Comparison of ENCODE assay signal across 26 cellular contexts in genomic region chr1:54667797-54668196, GRCh38. TPM values are rescaled to one million over a fixed set of nuclear protein-coding genes. Genes with fewer than 3 reads are reported as not detected.
DNase-seq lines count a peak whose midpoint lies in the region; ATAC-seq, FAIRE-seq and TF ChIP-seq lines count a peak whose summit lies in the region.
"Had no signal": no experiment of that assay in that cellular context is flagged by ENCODE, and none has a peak within 500 bp of the region (broad histone marks: within the 10 kb centered on the region; RNA-seq: fewer than 3 reads in every experiment).

No MANE protein-coding gene starts in this region.

- H3K4me1 Mint-ChIP-seq in GM23338, result peaks cover 7% of the 10 kb centered on the region; the same call in 2 of the 3 replicates
- H3K4me1 Mint-ChIP-seq in natural killer cell treated with Interleukin-12 subunit alpha and Interleukin-12 subunit beta and Interleukin-15 and Interleukin-18, amount 100 ng/mL, for 72 hours (ENCODE audit: low read depth in 2 of 2), result peaks cover 8 to 10% of the 10 kb centered on the region in 2 donors
- H3K4me1 Mint-ChIP-seq: CD14-positive monocyte had no signal

- H4K20me1 ChIP-seq in HepG2 (ENCODE audit: insufficient read depth, low read length) (no peaks in the 10 kb centered on the region), GM23338 (replicated peaks; ENCODE audit: insufficient read depth) (no peaks in the 10 kb centered on the region)
- H4K20me1 ChIP-seq: BLaER1 had no signal

- no peaks in the 10 kb centered on the region for H3F3A ChIP-seq in GM23338 (replicated peaks; ENCODE audit: low read depth)

- no peaks in the 10 kb centered on the region for H3K36me3 Mint-ChIP-seq in GM23338 (ENCODE audit: low read depth)
- no peaks in the 10 kb centered on the region for H3K36me3 Mint-ChIP-seq in natural killer cell treated with Interleukin-12 subunit alpha and Interleukin-12 subunit beta and Interleukin-15 and Interleukin-18, amount 100 ng/mL, for 72 hours
- H3K36me3 Mint-ChIP-seq: CD4-positive, alpha-beta memory T cell; CD4-positive, CD25-positive, alpha-beta regulatory T cell; CD8-positive, alpha-beta memory T cell had no signal

- intact Hi-C loops in HepG2 (cut with micrococcal nuclease; ENCODE audit: unreplicated experiment), result no loop called here
- intact Hi-C loops in right lobe of liver (cut with DNase I), result no loop called here

- TF ChIP-seq RAD21 in HepG2 (CRISPR knock-in tag; IDR thresholded peaks at IDR 0.05), result no peak

- H3K9ac ChIP-seq in HepG2 (ENCODE audit: insufficient read depth, low read depth, low read length), result no peak overlapping the region
- H3K9ac ChIP-seq: BLaER1 had no signal

- 33% methylated on average over 2 of the region's 2 CpGs for WGBS in HepG2 (ENCODE audit: low lambda C conversion rate)
- 83% methylated on average over 2 of the region's 2 CpGs for WGBS in right lobe of liver (ENCODE audit: insufficient coverage, low coverage, low lambda C conversion rate, missing lambda C conversion rate)

- BruUV-seq in HepG2 (replicated peaks; lab: Mats Ljungman, UMichigan), result no TSS peak

- H3K27me3 Mint-ChIP-seq in GM23338 (ENCODE audit: insufficient read depth, low read depth, poor library complexity), result peaks cover 5% of the 10 kb centered on the region
- H3K27me3 Mint-ChIP-seq in natural killer cell treated with Interleukin-12 subunit alpha and Interleukin-12 subunit beta and Interleukin-15 and Interleukin-18, amount 100 ng/mL, for 72 hours, result no peaks in the 10 kb centered on the region

- no peaks in the 10 kb centered on the region for H3K79me2 ChIP-seq in HepG2 (ENCODE audit: insufficient read depth, low read length)
- H3K79me2 ChIP-seq in GM23338 (replicated peaks; ENCODE audit: insufficient read depth), result no peaks in the 10 kb centered on the region

- TF ChIP-seq POLR2A in HepG2 (IDR thresholded peaks at IDR 0.05; ENCODE audit: insufficient read depth in 1 of 2, low read depth in 2 of 2, low read length in 2 of 2) (no peak), right lobe of liver (IDR thresholded peaks at IDR 0.05) (no peak)

- H3K36me3 ChIP-seq in HepG2 (replicated peaks in 1 of 2; ENCODE audit: control insufficient read depth in 1 of 2, insufficient read depth in 2 of 2, low read length in 2 of 2) (no peaks in the 10 kb centered on the region), right lobe of liver (no peaks in the 10 kb centered on the region), GM23338 (ENCODE audit: insufficient read depth) (no peaks in the 10 kb centered on the region)
- H3K36me3 ChIP-seq: BE2C, BLaER1 had no signal

- TF ChIP-seq CTCF in HepG2 (CRISPR knock-in tag; IDR thresholded peaks at IDR 0.05) (no peak), right lobe of liver (IDR thresholded peaks at IDR 0.05) (no peak), GM23338 (conservative IDR thresholded peaks at IDR 0.05; ENCODE audit: low read depth in 2 of 2) (no peak)

- CTCF ChIA-PET in HepG2 (lab: Yijun Ruan, JAX; ENCODE audit: low intra/inter-chr PET ratio, low total read pairs), result no interaction called here

- H3K4me2 ChIP-seq in HepG2 (ENCODE audit: low read depth, low read length) (no peak overlapping the region), GM23338 (no peak overlapping the region)
- H3K4me2 ChIP-seq: A549, BLaER1 had no signal

- FAIRE-seq in HepG2 (lab: Jason Lieb, UNC), result no peak
- FAIRE-seq: A549, G401.6, GM12892, GM18507 had no signal

- H3K9me3 ChIP-seq in HepG2 (ENCODE audit: low read length) (peaks cover 4% of the 10 kb centered on the region; the same call in 1 of the 2 replicates), right lobe of liver (no peaks in the 10 kb centered on the region)
- H3K9me3 ChIP-seq: A549, BE2C, BLaER1 had no signal

- no peak overlapping the region for H3K4me3 Mint-ChIP-seq in GM23338
- no peak overlapping the region for H3K4me3 Mint-ChIP-seq in natural killer cell treated with Interleukin-12 subunit alpha and Interleukin-12 subunit beta and Interleukin-15 and Interleukin-18, amount 100 ng/mL, for 72 hours
- H3K4me3 Mint-ChIP-seq: CD14-positive monocyte; CD4-positive, alpha-beta memory T cell; CD4-positive, CD25-positive, alpha-beta regulatory T cell; CD8-positive, alpha-beta memory T cell had no signal

- no peak for ATAC-seq in HepG2
- ATAC-seq in right lobe of liver, result no peak
- ATAC-seq in GM23338, result no peak
- ATAC-seq in natural killer cell treated with Interleukin-12 subunit alpha and Interleukin-12 subunit beta and Interleukin-15 and Interleukin-18, amount 100 ng/mL, for 72 hours, result no peak
- ATAC-seq: A549, GM12878 had no signal

- POLR2A ChIA-PET in HepG2 (lab: Yijun Ruan, JAX), result no interaction called here

- peaks cover 3% of the 10 kb centered on the region; the same call in 2 of the 3 replicates for H3K9me3 Mint-ChIP-seq in GM23338
- no peaks in the 10 kb centered on the region for H3K9me3 Mint-ChIP-seq in natural killer cell treated with Interleukin-12 subunit alpha and Interleukin-12 subunit beta and Interleukin-15 and Interleukin-18, amount 100 ng/mL, for 72 hours
- H3K9me3 Mint-ChIP-seq: CD4-positive, CD25-positive, alpha-beta regulatory T cell; CD8-positive, alpha-beta memory T cell had no signal

- no peak for TF ChIP-seq EP300 in HepG2 (IDR thresholded peaks at IDR 0.05; ENCODE audit: low read depth in 2 of 2, low read length in 2 of 2)
- TF ChIP-seq EP300 in HepG2 (CRISPR knock-in tag; IDR thresholded peaks at IDR 0.05; ENCODE audit: borderline replicate concordance), result no peak

- H3K4me3 ChIP-seq in HepG2 (replicated peaks in 1 of 3; ENCODE audit: insufficient read depth in 1 of 3, low read depth in 2 of 3, low read length in 3 of 3), result no peak overlapping the region
- H3K4me3 ChIP-seq in right lobe of liver, result no peak overlapping the region
- H3K4me3 ChIP-seq in GM23338, result no peak overlapping the region
- H3K4me3 ChIP-seq: A549, BLaER1, GM12878 had no signal

- in situ Hi-C loops in HepG2 (cut with HindIII; ENCODE audit: extremely low pct_ligation_motif_present, low pct_unique_long_range_greater_than_20kb), result no loop called here

- H3K9me2 ChIP-seq in GM23338 (ENCODE audit: insufficient read depth), result no peaks in the 10 kb centered on the region

- no peak overlapping the region for H3K27ac Mint-ChIP-seq in GM23338
- no peak overlapping the region for H3K27ac Mint-ChIP-seq in natural killer cell treated with Interleukin-12 subunit alpha and Interleukin-12 subunit beta and Interleukin-15 and Interleukin-18, amount 100 ng/mL, for 72 hours
- H3K27ac Mint-ChIP-seq: CD14-positive monocyte; CD4-positive, alpha-beta memory T cell; CD8-positive, alpha-beta memory T cell had no signal

- H2AFZ ChIP-seq in HepG2 (ENCODE audit: low read length) (no peak overlapping the region), GM23338 (no peak overlapping the region)

- H3K27ac ChIP-seq in HepG2 (ENCODE audit: extremely low read length, insufficient read depth, low read length) (no peak overlapping the region), right lobe of liver (no peak overlapping the region), GM23338 (ENCODE audit: low read depth) (no peak overlapping the region)
- H3K27ac ChIP-seq: 22Rv1, A549, BLaER1 had no signal

- DNase-seq in HepG2 (ENCODE audit: low spot score), result no peak
- DNase-seq in right lobe of liver, result no peak
- no peak for DNase-seq in GM23338 (ENCODE audit: low spot score)
- DNase-seq in natural killer cell treated with Interleukin-12 subunit alpha and Interleukin-12 subunit beta and Interleukin-15 and Interleukin-18, amount 100 ng/mL, for 72 hours (ENCODE audit: low spot score), result no peak
- no peak for DNase-seq in GDM1 (lab: John Stamatoyannopoulos, UW)
- DNase-seq: BE2C; C1 segment of cervical spinal cord; CD4-positive, alpha-beta memory T cell; CD4-positive, CD25-positive, alpha-beta regulatory T cell; CD8-positive, alpha-beta memory T cell; COR-L47; DMS 273 treated with DMSO at 0.1 percent for 48 hours; DMS153; DMS53; DMS79; DND-41 had no signal

- H3K4me1 ChIP-seq in HepG2 (ENCODE audit: insufficient read depth, low read length) (no peaks in the 10 kb centered on the region), right lobe of liver (no peaks in the 10 kb centered on the region), GM23338 (ENCODE audit: insufficient read depth) (no peaks in the 10 kb centered on the region)
- H3K4me1 ChIP-seq: A549, BE2C, BLaER1 had no signal

- H3K27me3 ChIP-seq in HepG2 (ENCODE audit: control insufficient read depth in 1 of 2, insufficient read depth in 2 of 2, low read length in 2 of 2) (no peaks in the 10 kb centered on the region; a peak in 2 of 5 replicates), right lobe of liver (no peaks in the 10 kb centered on the region), GM23338 (ENCODE audit: insufficient read depth) (no peaks in the 10 kb centered on the region)
- H3K27me3 ChIP-seq: BE2C, BLaER1 had no signal

RNA-seq across cellular contexts. Expression of gene MROH7, which starts 26.2 kb away (rescaled TPM):
- total RNA-seq in HepG2 (2016; rRNA removed; fragmentation: Illumina TruSeq; extraction: Trizol) (0.09 TPM in 1 of 2 replicates, not detected in the other), right lobe of liver (1 to 10 TPM in 3 of 6 experiments, under 1 TPM in 3; 0.37 to 3.1 (median 1.2) TPM)
- total RNA-seq in HepG2 (2016; cell fraction: cytosol; rRNA removed; fragmentation: Illumina TruSeq; extraction: Trizol; ENCODE audit: low read depth), result not detected in 2 replicates
- not detected in 2 replicates for total RNA-seq in HepG2 (2016; cell fraction: insoluble cytoplasmic fraction; rRNA removed; fragmentation: Illumina TruSeq; extraction: Trizol)
- not detected in 2 replicates for total RNA-seq in HepG2 (2016; cell fraction: membrane; rRNA removed; fragmentation: Illumina TruSeq; extraction: Trizol)
- not detected in 2 replicates for total RNA-seq in HepG2 (2016; cell fraction: nucleus; rRNA removed; fragmentation: Illumina TruSeq; extraction: Trizol)
- polyA plus RNA-seq in HepG2 (2011; rRNA removed) (0.08 and 0.09 TPM in 2 replicates), GM23338 (2016; fragmentation: Nextera tagmentation; extraction: Ambion mirVana) (not detected in 2 replicates)
- not detected in 2 replicates for polyA plus RNA-seq in HepG2 (2011; cell fraction: cytosol; rRNA removed)
- 0.27 and 0.29 TPM in 2 replicates for polyA plus RNA-seq in HepG2 (2011; cell fraction: nucleus; rRNA removed)
- 0.05 and 0.12 TPM in 2 replicates for polyA plus RNA-seq in HepG2 (2012)
- not detected in 2 replicates for polyA plus RNA-seq in HepG2 (2016; cell fraction: cytosol; fragmentation: Illumina TruSeq; extraction: Trizol; ENCODE audit: low read depth)
- not detected in 2 replicates for polyA plus RNA-seq in HepG2 (2016; cell fraction: insoluble cytoplasmic fraction; fragmentation: Illumina TruSeq; extraction: Trizol; ENCODE audit: low read depth)
- not detected in 2 replicates for polyA plus RNA-seq in HepG2 (2016; cell fraction: membrane; fragmentation: Illumina TruSeq; extraction: Trizol; ENCODE audit: low read depth)
- not detected in 2 replicates for polyA plus RNA-seq in HepG2 (2016; cell fraction: nucleus; fragmentation: Illumina TruSeq; extraction: Trizol; ENCODE audit: insufficient read depth, low read depth)
- polyA minus RNA-seq in HepG2 (2011; rRNA and poly(A)+ RNA removed; ENCODE audit: low replicate concordance), result 0.16 and 1.7 TPM in 2 replicates
- polyA minus RNA-seq in HepG2 (2011; cell fraction: cytosol; rRNA and poly(A)+ RNA removed), result not detected in 2 replicates
- polyA minus RNA-seq in HepG2 (2011; cell fraction: nucleus; rRNA and poly(A)+ RNA removed), result 0.37 TPM in 1 of 2 replicates, not detected in the other
- 0.17 TPM in 1 of 2 replicates, not detected in the other for total RNA-seq in GM23338 (2014; rRNA removed; shearing (Covaris generic))
- total RNA-seq in natural killer cell treated with Interleukin-12 subunit alpha and Interleukin-12 subunit beta and Interleukin-15 and Interleukin-18, amount 100 ng/mL, for 72 hours, result under 1 TPM in 1 of 2 donors, not detected in 1; 0.84 TPM
- total RNA-seq: A172; CD4-positive, CD25-positive, alpha-beta regulatory T cell; CD8-positive, alpha-beta memory T cell; Daoy had no signal
- polyA plus RNA-seq: A549; CD14-positive monocyte; CD4-positive, alpha-beta memory T cell; CD4-positive, CD25-positive, alpha-beta regulatory T cell; CD8-positive, alpha-beta memory T cell; GM12878 had no signal

RNA-seq across cellular contexts. Expression of gene FAM151A, which starts 44.5 kb away (rescaled TPM):
- total RNA-seq in HepG2 (2016; rRNA removed; fragmentation: Illumina TruSeq; extraction: Trizol), result 1.5 and 3.6 TPM in 2 replicates
- 0.40 and 0.79 TPM in 2 replicates for total RNA-seq in HepG2 (2016; cell fraction: cytosol; rRNA removed; fragmentation: Illumina TruSeq; extraction: Trizol; ENCODE audit: low read depth)
- total RNA-seq in HepG2 (2016; cell fraction: insoluble cytoplasmic fraction; rRNA removed; fragmentation: Illumina TruSeq; extraction: Trizol), result 1.3 and 4.4 TPM in 2 replicates
- total RNA-seq in HepG2 (2016; cell fraction: membrane; rRNA removed; fragmentation: Illumina TruSeq; extraction: Trizol), result 0.77 and 1.3 TPM in 2 replicates
- total RNA-seq in HepG2 (2016; cell fraction: nucleus; rRNA removed; fragmentation: Illumina TruSeq; extraction: Trizol), result 2.6 and 3.0 TPM in 2 replicates
- polyA plus RNA-seq in HepG2 (2011; rRNA removed), result 0.25 and 0.29 TPM in 2 replicates
- 0.09 and 0.28 TPM in 2 replicates for polyA plus RNA-seq in HepG2 (2011; cell fraction: cytosol; rRNA removed)
- 0.21 and 0.26 TPM in 2 replicates for polyA plus RNA-seq in HepG2 (2011; cell fraction: nucleus; rRNA removed)
- polyA plus RNA-seq in HepG2 (2012), result 0.08 and 0.19 TPM in 2 replicates
- polyA plus RNA-seq in HepG2 (2016; cell fraction: cytosol; fragmentation: Illumina TruSeq; extraction: Trizol; ENCODE audit: low read depth), result 0.55 and 0.68 TPM in 2 replicates
- 0.85 and 1.2 TPM in 2 replicates for polyA plus RNA-seq in HepG2 (2016; cell fraction: insoluble cytoplasmic fraction; fragmentation: Illumina TruSeq; extraction: Trizol; ENCODE audit: low read depth)
- 0.62 and 0.73 TPM in 2 replicates for polyA plus RNA-seq in HepG2 (2016; cell fraction: membrane; fragmentation: Illumina TruSeq; extraction: Trizol; ENCODE audit: low read depth)
- polyA plus RNA-seq in HepG2 (2016; cell fraction: nucleus; fragmentation: Illumina TruSeq; extraction: Trizol; ENCODE audit: insufficient read depth, low read depth), result 3.3 and 3.5 TPM in 2 replicates
- polyA minus RNA-seq in HepG2 (2011; rRNA and poly(A)+ RNA removed; ENCODE audit: low replicate concordance), result 0.38 TPM in 1 of 2 replicates, not detected in the other
- polyA minus RNA-seq in HepG2 (2011; cell fraction: cytosol; rRNA and poly(A)+ RNA removed), result not detected in 2 replicates
- polyA minus RNA-seq in HepG2 (2011; cell fraction: nucleus; rRNA and poly(A)+ RNA removed), result not detected in 2 replicates
- 10 to 100 TPM in 2 of 6 experiments, 1 to 10 TPM in 2, under 1 TPM in 2; 0.12 to 72.9 (median 5.2) TPM for total RNA-seq in right lobe of liver
- 0.10 TPM in 1 of 2 replicates, not detected in the other for total RNA-seq in GM23338 (2014; rRNA removed; shearing (Covaris generic))
- not detected in 2 replicates for polyA plus RNA-seq in GM23338 (2016; fragmentation: Nextera tagmentation; extraction: Ambion mirVana)
- total RNA-seq in natural killer cell treated with Interleukin-12 subunit alpha and Interleukin-12 subunit beta and Interleukin-15 and Interleukin-18, amount 100 ng/mL, for 72 hours, result not detected
- total RNA-seq: A172; CD4-positive, alpha-beta memory T cell; CD4-positive, CD25-positive, alpha-beta regulatory T cell; CD8-positive, alpha-beta memory T cell; Daoy had no signal
- polyA plus RNA-seq: A549; CD14-positive monocyte; CD4-positive, alpha-beta memory T cell; CD4-positive, CD25-positive, alpha-beta regulatory T cell; CD8-positive, alpha-beta memory T cell had no signal

RNA-seq across cellular contexts. Expression of gene TTC4, which starts 47.9 kb away (rescaled TPM):
- total RNA-seq in HepG2 (2016; rRNA removed; fragmentation: Illumina TruSeq; extraction: Trizol), result 24.7 and 36.9 TPM in 2 replicates
- 3.6 and 5.7 TPM in 2 replicates for total RNA-seq in HepG2 (2016; cell fraction: cytosol; rRNA removed; fragmentation: Illumina TruSeq; extraction: Trizol; ENCODE audit: low read depth)
- total RNA-seq in HepG2 (2016; cell fraction: insoluble cytoplasmic fraction; rRNA removed; fragmentation: Illumina TruSeq; extraction: Trizol), result 24.3 and 36.7 TPM in 2 replicates
- total RNA-seq in HepG2 (2016; cell fraction: membrane; rRNA removed; fragmentation: Illumina TruSeq; extraction: Trizol), result 9.1 and 11.1 TPM in 2 replicates
- 17.4 and 20.0 TPM in 2 replicates for total RNA-seq in HepG2 (2016; cell fraction: nucleus; rRNA removed; fragmentation: Illumina TruSeq; extraction: Trizol)
- 12.4 and 13.1 TPM in 2 replicates for polyA plus RNA-seq in HepG2 (2011; rRNA removed)
- 11.2 and 13.2 TPM in 2 replicates for polyA plus RNA-seq in HepG2 (2011; cell fraction: cytosol; rRNA removed)
- polyA plus RNA-seq in HepG2 (2011; cell fraction: nucleus; rRNA removed), result 6.3 and 7.8 TPM in 2 replicates
- 12.6 and 17.5 TPM in 2 replicates for polyA plus RNA-seq in HepG2 (2012)
- polyA plus RNA-seq in HepG2 (2016; cell fraction: cytosol; fragmentation: Illumina TruSeq; extraction: Trizol; ENCODE audit: low read depth), result 2.7 and 3.0 TPM in 2 replicates
- polyA plus RNA-seq in HepG2 (2016; cell fraction: insoluble cytoplasmic fraction; fragmentation: Illumina TruSeq; extraction: Trizol; ENCODE audit: low read depth), result 34.9 and 38.2 TPM in 2 replicates
- polyA plus RNA-seq in HepG2 (2016; cell fraction: membrane; fragmentation: Illumina TruSeq; extraction: Trizol; ENCODE audit: low read depth), result 5.7 and 5.8 TPM in 2 replicates
- polyA plus RNA-seq in HepG2 (2016; cell fraction: nucleus; fragmentation: Illumina TruSeq; extraction: Trizol; ENCODE audit: insufficient read depth, low read depth), result 19.1 and 22.5 TPM in 2 replicates
- polyA minus RNA-seq in HepG2 (2011; rRNA and poly(A)+ RNA removed; ENCODE audit: low replicate concordance), result 19.1 and 32.6 TPM in 2 replicates
- 6.5 and 7.4 TPM in 2 replicates for polyA minus RNA-seq in HepG2 (2011; cell fraction: cytosol; rRNA and poly(A)+ RNA removed)
- 17.8 and 20.0 TPM in 2 replicates for polyA minus RNA-seq in HepG2 (2011; cell fraction: nucleus; rRNA and poly(A)+ RNA removed)
- 10 to 100 TPM in 3 of 6 experiments, 1 to 10 TPM in 3; 8.1 to 19.2 (median 10.0) TPM for total RNA-seq in right lobe of liver
- 25.8 and 33.6 TPM in 2 replicates for total RNA-seq in GM23338 (2014; rRNA removed; shearing (Covaris generic))
- polyA plus RNA-seq in GM23338 (2016; fragmentation: Nextera tagmentation; extraction: Ambion mirVana), result 24.8 and 25.1 TPM in 2 replicates
- total RNA-seq in natural killer cell treated with Interleukin-12 subunit alpha and Interleukin-12 subunit beta and Interleukin-15 and Interleukin-18, amount 100 ng/mL, for 72 hours, result 10 to 100 TPM; 30.2 to 33.9 TPM
